In genomic region chr10:16440396-16441105, GRCh38 we compare ENCODE assay signal across 1 cellular context.
TF ChIP-seq lines count a peak whose summit lies in the region.

No MANE protein-coding gene starts in this region.

TF ChIP-seq in K562, 482 proteins besides CTCF, POLR2A, EP300 and RAD21:
- TF ChIP-seq KLF10 (CRISPR knock-in tag; IDR thresholded peaks at IDR 0.05) (no peak), ZBTB8A (IDR thresholded peaks at IDR 0.05; ENCODE audit: partially characterized antibody) (no peak), KDM1A (IDR thresholded peaks at IDR 0.05) (peak; percentile 81 to 83), TCF3 (CRISPR knock-in tag; IDR thresholded peaks at IDR 0.05) (peak; percentile 41; the same call in 1 of the 2 replicates), RCOR1 (IDR thresholded peaks at IDR 0.05; ENCODE audit: borderline replicate concordance in 1 of 2, low read depth in 2 of 2, low read length in 2 of 2) (peak in 1 of 2 experiments; percentile 84; a peak in 1 of 4 replicates), CREB1 (IDR thresholded peaks at IDR 0.05) (no peak), CREB1 (CRISPR knock-in tag; IDR thresholded peaks at IDR 0.05) (no peak), CBFA2T2 (conservative IDR thresholded peaks at IDR 0.05) (peak; percentile 31; the same call in 1 of the 2 replicates), ARID1B (IDR thresholded peaks at IDR 0.05) (peak; percentile 47; the same call in 1 of the 2 replicates), RNF2 (IDR thresholded peaks at IDR 0.05) (no peak), HDAC2 (IDR thresholded peaks at IDR 0.05) (0 out of 2 replicates have a peak, but pooled peaks have one; percentile 41), JUND (IDR thresholded peaks at IDR 0.05; ENCODE audit: borderline replicate concordance, low read depth, low read length) (peak; percentile 26; the same call in 1 of the 2 replicates), JUND (tag; IDR thresholded peaks at IDR 0.05; ENCODE audit: borderline replicate concordance, low read depth, low read length) (peak; percentile 12; the same call in 1 of the 3 replicates), ZFP1 (CRISPR knock-in tag; IDR thresholded peaks at IDR 0.05) (no peak), POLR2AphosphoS5 (IDR thresholded peaks at IDR 0.05; ENCODE audit: control insufficient read depth, insufficient read depth, low read depth, low read length) (peak; percentile 24; the same call in 1 of the 2 replicates), BCLAF1 (IDR thresholded peaks at IDR 0.05; ENCODE audit: borderline replicate concordance in 1 of 2, control insufficient read depth in 1 of 2, low read depth in 2 of 2, low read length in 1 of 2) (no peak), SIX5 (IDR thresholded peaks at IDR 0.05; ENCODE audit: borderline replicate concordance in 1 of 2, insufficient read depth in 1 of 2, low read depth in 1 of 2, low read length in 2 of 2) (no peak), FOSL1 (tag; conservative IDR thresholded peaks at IDR 0.05) (peak; percentile 38), CBFA2T3 (IDR thresholded peaks at IDR 0.05) (peak; percentile 54), ETS2 (tag; IDR thresholded peaks at IDR 0.05; ENCODE audit: borderline replicate concordance, poor library complexity, severe bottlenecking) (no peak), MAFK (IDR thresholded peaks at IDR 0.05; ENCODE audit: low read length) (no peak), TEAD4 (IDR thresholded peaks at IDR 0.05; ENCODE audit: low read length) (peak; percentile 41; the same call in 1 of the 2 replicates), TEAD4 (CRISPR knock-in tag; IDR thresholded peaks at IDR 0.05; ENCODE audit: borderline replicate concordance) (no peak), SOX6 (IDR thresholded peaks at IDR 0.05) (peak; percentile 62)
